15 cellular contexts compared by ENCODE assay signal in genomic region chr1:54782156-54782555, GRCh38. TPM values are rescaled to one million over a fixed set of nuclear protein-coding genes. Genes with fewer than 3 reads are reported as not detected.
A peak's percentile ranks its signal among the peaks of the same experiment; 100 is the strongest.
DNase-seq lines count a peak whose midpoint lies in the region; ATAC-seq and TF ChIP-seq lines count a peak whose summit lies in the region.
"Had no signal": no experiment of that assay in that cellular context is flagged by ENCODE, and none has a peak within 500 bp of the region (broad histone marks: within the 10 kb centered on the region; RNA-seq: fewer than 3 reads in every experiment).

No MANE protein-coding gene starts in this region.

- H3K9me3 Mint-ChIP-seq in natural killer cell (no peaks in the 10 kb centered on the region), neural progenitor cell (no peaks in the 10 kb centered on the region)
- H3K9me3 Mint-ChIP-seq in natural killer cell treated with Interleukin-12 subunit alpha and Interleukin-12 subunit beta and Interleukin-15 and Interleukin-18, amount 100 ng/mL, for 72 hours = no peaks in the 10 kb centered on the region
- H3K9me3 Mint-ChIP-seq: HFFc6 had no signal

- ATAC-seq in natural killer cell = no peak
- ATAC-seq in natural killer cell treated with Interleukin-12 subunit alpha and Interleukin-12 subunit beta and Interleukin-15 and Interleukin-18, amount 100 ng/mL, for 72 hours = no peak
- ATAC-seq in esophagus mucosa = peak; percentile 29
- ATAC-seq in upper lobe of right lung = peak; percentile 5

- H3K4me3 ChIP-seq in osteoblast (ENCODE audit: insufficient read depth, low read length) (no peak overlapping the region), upper lobe of right lung (no peak overlapping the region), neural progenitor cell (no peak overlapping the region)

- no peaks in the 10 kb centered on the region for H3F3A ChIP-seq in neural progenitor cell (ENCODE audit: low read depth)

- H3K9me3 ChIP-seq in osteoblast (ENCODE audit: low read depth, low read length) (no peaks in the 10 kb centered on the region), upper lobe of right lung (no peaks in the 10 kb centered on the region), neural progenitor cell (ENCODE audit: low read depth) (no peaks in the 10 kb centered on the region)

- H3K27ac Mint-ChIP-seq in natural killer cell (peak overlapping the region; percentile 11 to 25), neural progenitor cell (no peak overlapping the region)
- peak overlapping the region in 1 of 2 donors; percentile 50 for H3K27ac Mint-ChIP-seq in natural killer cell treated with Interleukin-12 subunit alpha and Interleukin-12 subunit beta and Interleukin-15 and Interleukin-18, amount 100 ng/mL, for 72 hours
- H3K27ac Mint-ChIP-seq: HFFc6 had no signal

- intact Hi-C loops in natural killer cell (cut with micrococcal nuclease) (no loop called here), upper lobe of right lung (cut with DNase I) (no loop called here)

- H4K20me1 ChIP-seq in osteoblast (ENCODE audit: insufficient read depth, low read length) (no peaks in the 10 kb centered on the region), neural progenitor cell (ENCODE audit: low read depth) (no peaks in the 10 kb centered on the region)

- H3K27me3 ChIP-seq in osteoblast (ENCODE audit: insufficient read depth, low read length) = peaks cover 27% of the 10 kb centered on the region
- no peaks in the 10 kb centered on the region for H3K27me3 ChIP-seq in upper lobe of right lung
- H3K27me3 ChIP-seq in neural progenitor cell = peaks cover 34% of the 10 kb centered on the region

- H3K4me1 Mint-ChIP-seq in natural killer cell (peaks cover 24 to 32% of the 10 kb centered on the region in 2 donors), neural progenitor cell (no peaks in the 10 kb centered on the region)
- peaks cover 0 to 22% of the 10 kb centered on the region in 2 donors for H3K4me1 Mint-ChIP-seq in natural killer cell treated with Interleukin-12 subunit alpha and Interleukin-12 subunit beta and Interleukin-15 and Interleukin-18, amount 100 ng/mL, for 72 hours (ENCODE audit: low read depth in 2 of 2)

- H3K79me2 ChIP-seq in osteoblast (ENCODE audit: insufficient read depth, low read length) (no peaks in the 10 kb centered on the region), neural progenitor cell (ENCODE audit: low read depth) (no peaks in the 10 kb centered on the region)

- TF ChIP-seq CTCF in natural killer cell (IDR thresholded peaks at IDR 0.05) (no peak), osteoblast (IDR thresholded peaks at IDR 0.05; ENCODE audit: extremely low read depth, low read depth, low read length) (no peak), upper lobe of right lung (IDR thresholded peaks at IDR 0.05) (no peak), neural progenitor cell (IDR thresholded peaks at IDR 0.05) (no peak)

- peaks cover 26% of the 10 kb centered on the region for H3K36me3 Mint-ChIP-seq in natural killer cell
- H3K36me3 Mint-ChIP-seq in natural killer cell treated with Interleukin-12 subunit alpha and Interleukin-12 subunit beta and Interleukin-15 and Interleukin-18, amount 100 ng/mL, for 72 hours = no peaks in the 10 kb centered on the region
- no peaks in the 10 kb centered on the region for H3K36me3 Mint-ChIP-seq in neural progenitor cell

- H3K27me3 Mint-ChIP-seq in natural killer cell (ENCODE audit: low read depth in 2 of 2) (no peaks in the 10 kb centered on the region), neural progenitor cell (ENCODE audit: insufficient read depth, low read depth) (peaks cover 14% of the 10 kb centered on the region)
- H3K27me3 Mint-ChIP-seq in natural killer cell treated with Interleukin-12 subunit alpha and Interleukin-12 subunit beta and Interleukin-15 and Interleukin-18, amount 100 ng/mL, for 72 hours = no peaks in the 10 kb centered on the region

- H3K4me2 ChIP-seq in osteoblast (ENCODE audit: insufficient read depth, low read length) (no peak overlapping the region), neural progenitor cell (no peak overlapping the region)

- H3K4me3 Mint-ChIP-seq in natural killer cell = no peak overlapping the region
- no peak overlapping the region for H3K4me3 Mint-ChIP-seq in natural killer cell treated with Interleukin-12 subunit alpha and Interleukin-12 subunit beta and Interleukin-15 and Interleukin-18, amount 100 ng/mL, for 72 hours
- no peak overlapping the region for H3K4me3 Mint-ChIP-seq in neural progenitor cell
- H3K4me3 Mint-ChIP-seq: HFFc6 had no signal

- H3K9ac ChIP-seq in neural progenitor cell = no peak overlapping the region

- H3K27ac ChIP-seq in osteoblast (ENCODE audit: low read depth, low read length) (no peak overlapping the region), upper lobe of right lung (no peak overlapping the region), neural progenitor cell (no peak overlapping the region)
- H3K27ac ChIP-seq: 22Rv1 had no signal

- H3K36me3 ChIP-seq in osteoblast (ENCODE audit: insufficient read depth, low read length) (no peaks in the 10 kb centered on the region), upper lobe of right lung (no peaks in the 10 kb centered on the region), neural progenitor cell (no peaks in the 10 kb centered on the region)

- H3K4me1 ChIP-seq in osteoblast (ENCODE audit: insufficient read depth, low read length) (no peaks in the 10 kb centered on the region), upper lobe of right lung (no peaks in the 10 kb centered on the region), neural progenitor cell (no peaks in the 10 kb centered on the region)

- H2AFZ ChIP-seq in osteoblast (ENCODE audit: low read length) (no peak overlapping the region), neural progenitor cell (replicated peaks) (no peak overlapping the region)

- no peak for DNase-seq in natural killer cell
- DNase-seq in natural killer cell treated with Interleukin-12 subunit alpha and Interleukin-12 subunit beta and Interleukin-15 and Interleukin-18, amount 100 ng/mL, for 72 hours (ENCODE audit: low spot score) = no peak
- DNase-seq in osteoblast (ENCODE audit: insufficient read length, low spot score, missing footprints) = peak; percentile 6
- DNase-seq in upper lobe of right lung = no peak
- no peak for DNase-seq in central memory CD4-positive, alpha-beta T cell
- DNase-seq in neural progenitor cell (ENCODE audit: low spot score) = no peak
- DNase-seq in C1 segment of cervical spinal cord (lab: John Stamatoyannopoulos, UW) = no peak
- DNase-seq: DMS53, GF-D8, HCEC 1CT, HFFc6 had no signal

RNA-seq across cellular contexts. Expression of gene PARS2, which starts 17.8 kb away (rescaled TPM):
- total RNA-seq in natural killer cell (1 to 10 TPM in 1 of 3 donors, under 1 TPM in 2; 0.95 to 1.4 (median 0.96) TPM), esophagus mucosa (2.8 TPM), osteoblast (6.2 and 7.4 TPM in 2 replicates), upper lobe of right lung (3.5 TPM), neural progenitor cell (ENCODE audit: low replicate concordance) (5.4 and 11.0 TPM in 2 replicates)
- 1 to 10 TPM; 4.6 to 4.9 TPM for total RNA-seq in natural killer cell treated with Interleukin-12 subunit alpha and Interleukin-12 subunit beta and Interleukin-15 and Interleukin-18, amount 100 ng/mL, for 72 hours

RNA-seq across cellular contexts. Expression of gene TTC22, which starts 19.0 kb away (rescaled TPM):
- total RNA-seq in natural killer cell = 10 to 100 TPM; 17.8 to 30.8 (median 26.5) TPM
- 1 to 10 TPM; 1.5 to 2.1 TPM for total RNA-seq in natural killer cell treated with Interleukin-12 subunit alpha and Interleukin-12 subunit beta and Interleukin-15 and Interleukin-18, amount 100 ng/mL, for 72 hours
- 113 TPM for total RNA-seq in esophagus mucosa
- not detected in 2 replicates for total RNA-seq in osteoblast
- total RNA-seq in upper lobe of right lung = 7.1 TPM
- not detected in 2 replicates for total RNA-seq in neural progenitor cell (ENCODE audit: low replicate concordance)
- total RNA-seq: A673, H4, HFFc6 had no signal

Comparison
In these comparisons a context has a peak if more than half of its experiments do, and no peak if none do; other contexts are left out.
1. ATAC-seq: peak in esophagus mucosa (single experiment) and upper lobe of right lung (single experiment); none in natural killer cell (0 of 3) and natural killer cell treated with Interleukin-12 subunit alpha and Interleukin-12 subunit beta and Interleukin-15 and Interleukin-18, amount 100 ng/mL, for 72 hours (0 of 2).